ENCODE assay signal across 8 cellular contexts in genomic region chr2:227473019-227473461, GRCh38. TPM values are rescaled to one million over a fixed set of nuclear protein-coding genes. Genes with fewer than 3 reads are reported as not detected.
DNase-seq lines count a peak whose midpoint lies in the region; ATAC-seq and TF ChIP-seq lines count a peak whose summit lies in the region.

No MANE protein-coding gene starts in this region.

- intact Hi-C loops in mammary epithelial cell (cut with micrococcal nuclease), result loop anchor here (2.0 to 5.0 kb wide), 3 partner anchors 44 to 184 kb away; no protein-coding TSS in a partner anchor

- in situ Hi-C loops in mammary epithelial cell (cut with MboI; ENCODE audit: low sequenced_read_pairs in 2 of 2), result no loop called here

- H3K27ac Mint-ChIP-seq in naive B cell, result peak overlapping the region; percentile 70 to 94 (median 90)

- peak overlapping the region; percentile 83 for H3K4me2 ChIP-seq in mammary epithelial cell (ENCODE audit: insufficient read depth, low read depth, low read length)

- H3K27ac ChIP-seq in mammary epithelial cell (ENCODE audit: insufficient read depth, low read depth, low read length), result peak overlapping the region; percentile 62

- DNase-seq in NCI-H2171 (lab: John Stamatoyannopoulos, UW) (peak; percentile 17), mammary epithelial cell (no peak), naive B cell (peak; percentile 57), GM19240 (ENCODE audit: insufficient read length, low spot score) (no peak)

- H2AFZ ChIP-seq in mammary epithelial cell (ENCODE audit: low read depth, low read length), result no peak overlapping the region

- H3K9me3 Mint-ChIP-seq in naive B cell, result no peaks in the 10 kb centered on the region

- peak overlapping the region; percentile 73 to 97 (median 88) for H3K4me3 Mint-ChIP-seq in naive B cell

- H3K27me3 Mint-ChIP-seq in naive B cell, result no peaks in the 10 kb centered on the region

- H3K36me3 ChIP-seq in mammary epithelial cell (ENCODE audit: insufficient read depth, low read length), result no peaks in the 10 kb centered on the region

- dilution Hi-C loops in mammary epithelial cell (cut with HindIII; ENCODE audit: low sequenced_read_pairs), result no loop called here

- peaks cover 9% of the 10 kb centered on the region for H4K20me1 ChIP-seq in mammary epithelial cell (ENCODE audit: insufficient read depth, low read length)

- H3K36me3 Mint-ChIP-seq in naive B cell, result no peaks in the 10 kb centered on the region

- CTCF ChIA-PET in mammary epithelial cell (lab: Charles Lee; ENCODE audit: low non-redundant PET), result interaction anchor here (0.7 kb wide), 2 partner anchors 12 to 89 kb away, joined by 4 to 5 read pairs; no protein-coding TSS in a partner anchor

- H3K27me3 ChIP-seq in mammary epithelial cell (ENCODE audit: insufficient read depth, low read length), result no peaks in the 10 kb centered on the region

- no peak for ATAC-seq in naive B cell (ENCODE audit: low read depth in 2 of 2)
- ATAC-seq in GM19324 (IDR thresholded peaks at IDR 0.05; ENCODE audit: low FRiP score, unreplicated experiment), result no peak
- ATAC-seq in HG02642 (IDR thresholded peaks at IDR 0.05; ENCODE audit: poor library complexity, unreplicated experiment), result no peak
- no peak for ATAC-seq in HG03521 (IDR thresholded peaks at IDR 0.05; ENCODE audit: unreplicated experiment)

- no TSS peak for BruUV-seq in mammary epithelial cell (replicated peaks; lab: Mats Ljungman, UMichigan)

- H3K4me1 Mint-ChIP-seq in naive B cell, result peaks cover 29 to 43% (median 36%) of the 10 kb centered on the region in 3 donors

- no peak for TF ChIP-seq CTCF in mammary epithelial cell (conservative IDR thresholded peaks at IDR 0.05 in 1 of 2, IDR thresholded peaks at IDR 0.05 in 1 of 2; ENCODE audit: extremely low read depth in 1 of 2, insufficient read depth in 1 of 2, low read depth in 1 of 2, low read length in 2 of 2)

- peak overlapping the region; percentile 80 for H3K9ac ChIP-seq in mammary epithelial cell (ENCODE audit: insufficient read depth, low read length)

- 5% methylated on average over 5 of the region's 19 CpGs for WGBS in mammary epithelial cell (ENCODE audit: low coverage, missing lambda C conversion rate)

- H3K4me3 ChIP-seq in GM08714 (ENCODE audit: low read length) (peak overlapping the region; percentile 86), mammary epithelial cell (replicated peaks in 1 of 3; ENCODE audit: insufficient read depth in 1 of 3, low read depth in 2 of 3, low read length in 3 of 3) (peak overlapping the region; percentile 97 to 98 (median 97))

- peaks cover 18% of the 10 kb centered on the region for H3K4me1 ChIP-seq in mammary epithelial cell (ENCODE audit: insufficient read depth, low read length)

- H3K79me2 ChIP-seq in mammary epithelial cell (ENCODE audit: insufficient read depth, low read length), result peaks cover 62% of the 10 kb centered on the region

- H3K9me3 ChIP-seq in mammary epithelial cell (replicated peaks; ENCODE audit: insufficient read depth, low read length), result no peaks in the 10 kb centered on the region

RNA-seq across cellular contexts. Expression of gene AGFG1, which starts 1.1 kb away (rescaled TPM):
- total RNA-seq in mammary epithelial cell, result 100 to 1,000 TPM in 1 of 2 donors, 10 to 100 TPM in 1; 92.2 to 108 TPM
- polyA plus RNA-seq in mammary epithelial cell (122 TPM), naive B cell (ENCODE audit: low read depth in 6 of 6) (10 to 100 TPM; 17.9 to 38.5 (median 26.6) TPM)
- 140 TPM for polyA minus RNA-seq in mammary epithelial cell

Comparison
In these comparisons a context has a peak if more than half of its experiments do, and no peak if none do; other contexts are left out.
1. DNase-seq: peak in NCI-H2171 (single experiment) and naive B cell (single experiment); none in mammary epithelial cell (single experiment) and GM19240 (single experiment).